Comparison of ENCODE assay signal across 8 cellular contexts in genomic region chr1:100037665-100038400, GRCh38.
DNase-seq lines count a peak whose midpoint lies in the region; ATAC-seq and TF ChIP-seq lines count a peak whose summit lies in the region.

No MANE protein-coding gene starts in this region.

- no peaks in the 10 kb centered on the region for H3K9me3 Mint-ChIP-seq in activated T-helper 2 cell treated with anti-CD3 and anti-CD28 coated beads, Interferon-gamma antibody, Interleukin-2, Interleukin-4, amounts not matched to agents 10 μg/mL and 5 μg/mL and 100 μg/mL, durations not matched to agents 14 hours and 24 hours and 36 hours
- no peaks in the 10 kb centered on the region for H3K9me3 Mint-ChIP-seq in nephron

- DNase-seq in KG1 (lab: John Stamatoyannopoulos, UW) = peak; percentile 90
- peak; percentile 87 for DNase-seq in RKO (ENCODE audit: low spot score)
- peak; percentile 86 for DNase-seq in activated T-helper 2 cell treated with anti-CD3 and anti-CD28 coated beads, Interferon-gamma antibody, Interleukin-2, Interleukin-4, amounts not matched to agents 10 μg/mL and 5 μg/mL and 100 μg/mL, durations not matched to agents 14 hours and 24 hours and 36 hours (ENCODE audit: low spot score)
- peak; percentile 87 for DNase-seq in fibroblast of pulmonary artery (ENCODE audit: low read depth)
- peak; percentile 93 for DNase-seq in stimulated activated naive CD8-positive, alpha-beta T cell treated with anti-CD3 and anti-CD28 coated beads, Interleukin-15, Interleukin-2, amounts not matched to agents 100 U/mL and 50 U/mL, for 24 hours

- peak overlapping the region; percentile 92 for H3K4me3 ChIP-seq in DOHH2 (ENCODE audit: low read length)
- H3K4me3 ChIP-seq in fibroblast of pulmonary artery (replicated peaks; ENCODE audit: low read depth, low read length) = peak overlapping the region; percentile 98

- H3K4me1 ChIP-seq in DOHH2 (ENCODE audit: control insufficient read depth, low read length) = peaks cover 38% of the 10 kb centered on the region

- TF ChIP-seq CTCF in DOHH2 (IDR thresholded peaks at IDR 0.05; ENCODE audit: low read depth, low read length, poor library complexity, severe bottlenecking) (no peak), fibroblast of pulmonary artery (IDR thresholded peaks at IDR 0.05; ENCODE audit: low read length, missing control alignments) (no peak), nephron (IDR thresholded peaks at IDR 0.05; ENCODE audit: unreplicated experiment in 3 of 3) (no peak)

- H3K9me2 ChIP-seq in DOHH2 (replicated peaks; ENCODE audit: control insufficient read depth, low read length) = no peaks in the 10 kb centered on the region

- peak overlapping the region; percentile 98 for H3K4me3 Mint-ChIP-seq in activated T-helper 2 cell treated with anti-CD3 and anti-CD28 coated beads, Interferon-gamma antibody, Interleukin-2, Interleukin-4, amounts not matched to agents 10 μg/mL and 5 μg/mL and 100 μg/mL, durations not matched to agents 14 hours and 24 hours and 36 hours (ENCODE audit: low read depth)
- peak overlapping the region; percentile 95 to 100 (median 99) for H3K4me3 Mint-ChIP-seq in nephron

- ATAC-seq in GM21786 (IDR thresholded peaks at IDR 0.05; ENCODE audit: unreplicated experiment) = peak; percentile 83
- peak; percentile 94 for ATAC-seq in stimulated activated naive CD8-positive, alpha-beta T cell treated with anti-CD3 and anti-CD28 coated beads, Interleukin-15, Interleukin-2, amounts not matched to agents 100 U/mL and 50 U/mL, for 24 hours

- peaks cover 58% of the 10 kb centered on the region for H3K36me3 Mint-ChIP-seq in activated T-helper 2 cell treated with anti-CD3 and anti-CD28 coated beads, Interferon-gamma antibody, Interleukin-2, Interleukin-4, amounts not matched to agents 10 μg/mL and 5 μg/mL and 100 μg/mL, durations not matched to agents 14 hours and 24 hours and 36 hours (ENCODE audit: low read depth)
- peaks cover 6% of the 10 kb centered on the region for H3K36me3 Mint-ChIP-seq in nephron (ENCODE audit: low read depth)

- no peaks in the 10 kb centered on the region for H3K27me3 ChIP-seq in DOHH2 (ENCODE audit: control insufficient read depth, low read length)

- intact Hi-C loops in activated T-helper 2 cell treated with anti-CD3 and anti-CD28 coated beads, Interferon-gamma antibody, Interleukin-2, Interleukin-4, amounts not matched to agents 10 μg/mL and 5 μg/mL and 100 μg/mL, durations not matched to agents 14 hours and 24 hours and 36 hours (cut with micrococcal nuclease) = loop anchor here (1.0 to 10.0 kb wide), 9 partner anchors 9 to 859 kb away; partner anchors contain the start of genes AGL, CDC14A, RTCA and SLC30A7

- peaks cover 6% of the 10 kb centered on the region; the same call in 1 of the 2 replicates for H3F3A ChIP-seq in DOHH2 (ENCODE audit: control insufficient read depth, insufficient read depth)

- H3K4me2 ChIP-seq in DOHH2 (ENCODE audit: low read length) = peak overlapping the region; percentile 67

- peaks cover 9% of the 10 kb centered on the region; the same call in 1 of the 2 replicates for H4K20me1 ChIP-seq in DOHH2 (ENCODE audit: control insufficient read depth, insufficient read depth, low read depth, low read length)

- no peaks in the 10 kb centered on the region for H3K9me3 ChIP-seq in DOHH2 (ENCODE audit: control insufficient read depth, insufficient read depth, low read length)

- no peaks in the 10 kb centered on the region for H3K27me3 Mint-ChIP-seq in activated T-helper 2 cell treated with anti-CD3 and anti-CD28 coated beads, Interferon-gamma antibody, Interleukin-2, Interleukin-4, amounts not matched to agents 10 μg/mL and 5 μg/mL and 100 μg/mL, durations not matched to agents 14 hours and 24 hours and 36 hours (ENCODE audit: low read depth)
- H3K27me3 Mint-ChIP-seq in nephron (ENCODE audit: low read depth) = no peaks in the 10 kb centered on the region

- peak overlapping the region; percentile 99 for H3K27ac Mint-ChIP-seq in activated T-helper 2 cell treated with anti-CD3 and anti-CD28 coated beads, Interferon-gamma antibody, Interleukin-2, Interleukin-4, amounts not matched to agents 10 μg/mL and 5 μg/mL and 100 μg/mL, durations not matched to agents 14 hours and 24 hours and 36 hours
- peak overlapping the region; percentile 99 to 100 (median 100) for H3K27ac Mint-ChIP-seq in nephron

- H3K27ac ChIP-seq in DOHH2 (ENCODE audit: low read depth, low read length) = peak overlapping the region; percentile 81

- peaks cover 51% of the 10 kb centered on the region for H3K36me3 ChIP-seq in DOHH2 (ENCODE audit: control insufficient read depth, low read length)

- peaks cover 80% of the 10 kb centered on the region for H3K79me2 ChIP-seq in DOHH2 (ENCODE audit: control insufficient read depth, low read length)

- peaks cover 47% of the 10 kb centered on the region for H3K4me1 Mint-ChIP-seq in activated T-helper 2 cell treated with anti-CD3 and anti-CD28 coated beads, Interferon-gamma antibody, Interleukin-2, Interleukin-4, amounts not matched to agents 10 μg/mL and 5 μg/mL and 100 μg/mL, durations not matched to agents 14 hours and 24 hours and 36 hours (ENCODE audit: low read depth)
- H3K4me1 Mint-ChIP-seq in nephron = peaks cover 57% of the 10 kb centered on the region

Comparison
In these comparisons a context has a peak if more than half of its experiments do, and no peak if none do; other contexts are left out.
1. Peak in every context shown above with its lines: DNase-seq, ATAC-seq, H3K4me3 ChIP-seq and H3K27ac ChIP-seq.